ENCODE assay signal across 9 cellular contexts in genomic region chr1:24558902-24559791, GRCh38. TPM values are rescaled to one million over a fixed set of nuclear protein-coding genes. Genes with fewer than 3 reads are reported as not detected.
DNase-seq lines count a peak whose midpoint lies in the region; ATAC-seq, FAIRE-seq and TF ChIP-seq lines count a peak whose summit lies in the region.
"Had no signal": no experiment of that assay in that cellular context is flagged by ENCODE, and none has a peak within 500 bp of the region (broad histone marks: within the 10 kb centered on the region; RNA-seq: fewer than 3 reads in every experiment).

No MANE protein-coding gene starts in this region.

- SMC1A ChIA-PET in GM12878 (lab: Charles Lee; ENCODE audit: uncharacterized antibody, unreplicated experiment): no interaction called here

- TF ChIP-seq CTCF in KMS-11 (conservative IDR thresholded peaks at IDR 0.05; ENCODE audit: low read depth, low read length) (no peak), GM12878 (IDR thresholded peaks at IDR 0.05 in 2 of 3, conservative IDR thresholded peaks at IDR 0.05 in 1 of 3; ENCODE audit: control insufficient read depth in 2 of 3, extremely low read depth in 1 of 3, insufficient read depth in 1 of 3, low read depth in 3 of 3, low read length in 3 of 3) (no peak), testis (IDR thresholded peaks at IDR 0.05) (no peak)

- no peaks in the 10 kb centered on the region for H3K9me3 ChIP-seq in GM12878 (replicated peaks; ENCODE audit: control insufficient read depth, insufficient read depth, low read length)
- H3K9me3 ChIP-seq in testis: no peaks in the 10 kb centered on the region
- no peaks in the 10 kb centered on the region for H3K9me3 ChIP-seq in effector memory CD4-positive, alpha-beta T cell (ENCODE audit: control insufficient read depth, low read length)

- H3K36me3 ChIP-seq in KMS-11 (ENCODE audit: insufficient read depth): no peaks in the 10 kb centered on the region
- no peaks in the 10 kb centered on the region for H3K36me3 ChIP-seq in GM12878 (ENCODE audit: control insufficient read depth in 2 of 2, insufficient read depth in 2 of 2, low read length in 1 of 2)
- H3K36me3 ChIP-seq in testis (ENCODE audit: low read depth, missing control alignments): no peaks in the 10 kb centered on the region
- no peaks in the 10 kb centered on the region for H3K36me3 ChIP-seq in effector memory CD4-positive, alpha-beta T cell (ENCODE audit: control insufficient read depth, insufficient read depth, low read length)

- ATAC-seq in GM12878: peak; percentile 24; the same call in 1 of the 3 replicates

- H3K9ac ChIP-seq in KMS-11: peak overlapping the region; percentile 13
- H3K9ac ChIP-seq in GM12878 (ENCODE audit: control insufficient read depth, insufficient read depth, low read length): no peak overlapping the region

- peak overlapping the region; percentile 48 for H3K4me2 ChIP-seq in KMS-11
- H3K4me2 ChIP-seq in GM12878 (ENCODE audit: control insufficient read depth, insufficient read depth): no peak overlapping the region

- no peak for TF ChIP-seq RAD21 in GM12878 (IDR thresholded peaks at IDR 0.05; ENCODE audit: insufficient read depth, low read depth, low read length)

- RAD21 ChIA-PET in GM12878 (lab: Charles Lee; ENCODE audit: unreplicated experiment): no interaction called here

- CTCF ChIA-PET in GM12878 (lab: Yijun Ruan, JAX): no interaction called here

- POLR2A ChIA-PET in GM12878 (lab: Charles Lee): no interaction called here

- DNase-seq in A172 (ENCODE audit: low spot score) (peak; percentile 89), GM12878 (ENCODE audit: low read depth, low spot score) (no peak), kidney glomerular epithelial cell (lab: John Stamatoyannopoulos, UW) (peak; percentile 89), GM19239 (ENCODE audit: insufficient read length, low spot score) (no peak), testis (no peak), NCI-H446 treated with DMSO at 0.1 percent for 48 hours (lab: John Stamatoyannopoulos, UW) (no peak)
- no peak for DNase-seq in effector memory CD4-positive, alpha-beta T cell

- H3K4me1 ChIP-seq in KMS-11 (ENCODE audit: low read depth, poor library complexity, severe bottlenecking): peaks cover 69% of the 10 kb centered on the region
- H3K4me1 ChIP-seq in GM12878 (ENCODE audit: control insufficient read depth, insufficient read depth, low read length): no peaks in the 10 kb centered on the region
- no peaks in the 10 kb centered on the region for H3K4me1 ChIP-seq in testis
- peaks cover 12% of the 10 kb centered on the region for H3K4me1 ChIP-seq in effector memory CD4-positive, alpha-beta T cell (ENCODE audit: control insufficient read depth, insufficient read depth, low read length, poor library complexity, severe bottlenecking)

- intact Hi-C loops in GM12878 (cut with micrococcal nuclease; ENCODE audit: unreplicated experiment): no loop called here
- intact Hi-C loops in testis (cut with DNase I; ENCODE audit: low total_unique reads): no loop called here

- H3K79me2 ChIP-seq in KMS-11 (ENCODE audit: insufficient read depth, low read depth) (no peaks in the 10 kb centered on the region), GM12878 (ENCODE audit: control insufficient read depth, insufficient read depth, low read length) (no peaks in the 10 kb centered on the region)

- FAIRE-seq in GM12878 (lab: Jason Lieb, UNC): no peak
- no peak for FAIRE-seq in GM19239 (lab: Jason Lieb, UNC)

- H3K4me3 ChIP-seq in KMS-11 (IDR thresholded peaks at IDR 0.05; ENCODE audit: insufficient read depth, low read depth, low read length) (no peak overlapping the region), GM12878 (no peak overlapping the region), testis (no peak overlapping the region)
- H3K4me3 ChIP-seq in effector memory CD4-positive, alpha-beta T cell (ENCODE audit: insufficient read depth, low read depth, low read length, poor library complexity, severe bottlenecking): no peak overlapping the region

- no TSS peak for BruUV-seq in GM12878 (replicated peaks; lab: Mats Ljungman, UMichigan)

- H3K27me3 ChIP-seq in KMS-11 (ENCODE audit: insufficient read depth, low read depth): no peaks in the 10 kb centered on the region
- H3K27me3 ChIP-seq in GM12878 (replicated peaks in 1 of 2; ENCODE audit: control insufficient read depth in 2 of 2, insufficient read depth in 2 of 2, low read length in 1 of 2): peaks cover 8 to 9% of the 10 kb centered on the region in 2 experiments
- H3K27me3 ChIP-seq in testis: no peaks in the 10 kb centered on the region
- H3K27me3 ChIP-seq in effector memory CD4-positive, alpha-beta T cell (replicated peaks; ENCODE audit: control insufficient read depth, insufficient read depth, low read length, poor library complexity, severe bottlenecking): peaks cover 6% of the 10 kb centered on the region

- H4K20me1 ChIP-seq in KMS-11 (ENCODE audit: insufficient read depth): no peaks in the 10 kb centered on the region
- H4K20me1 ChIP-seq in GM12878 (ENCODE audit: control insufficient read depth, insufficient read depth): no peaks in the 10 kb centered on the region

- peak overlapping the region; percentile 16 for H2AFZ ChIP-seq in KMS-11 (ENCODE audit: low read depth)
- H2AFZ ChIP-seq in GM12878 (ENCODE audit: control insufficient read depth, low read depth, low read length): no peak overlapping the region

- in situ Hi-C loops in GM12878 (cut with MboI): no loop called here

- no peak for TF ChIP-seq EP300 in GM12878 (IDR thresholded peaks at IDR 0.05; ENCODE audit: borderline replicate concordance in 1 of 2, control insufficient read depth in 1 of 2, low read depth in 2 of 2, low read length in 2 of 2)

- TF ChIP-seq POLR2A in GM12878 (IDR thresholded peaks at IDR 0.05; ENCODE audit: low read depth, low read length) (no peak), testis (IDR thresholded peaks at IDR 0.05) (no peak)

- WGBS in GM12878 (ENCODE audit: insufficient coverage, insufficient replicate concordance, low lambda C conversion rate, missing lambda C conversion rate): 36% methylated on average over 11 of the region's 12 CpGs
- 52 to 54% methylated on average over 9 to 12 of the region's 12 CpGs for WGBS in testis, 2 donors

- H3K27ac ChIP-seq in KMS-11: peak overlapping the region; percentile 61
- H3K27ac ChIP-seq in GM12878 (ENCODE audit: control insufficient read depth, insufficient read depth): no peak overlapping the region
- no peak overlapping the region for H3K27ac ChIP-seq in testis
- H3K27ac ChIP-seq in effector memory CD4-positive, alpha-beta T cell (ENCODE audit: insufficient read depth, low read length, poor library complexity, severe bottlenecking): no peak overlapping the region

TF ChIP-seq in GM12878, 131 proteins besides CTCF, POLR2A, EP300 and RAD21 (continues in another document):
- TF ChIP-seq FOS (IDR thresholded peaks at IDR 0.05; ENCODE audit: borderline replicate concordance, extremely low read depth, insufficient read length) (no peak), TAF1 (IDR thresholded peaks at IDR 0.05; ENCODE audit: borderline replicate concordance, low read depth, low read length) (no peak), HDGF (IDR thresholded peaks at IDR 0.05) (no peak)

RNA-seq across cellular contexts. Expression of gene NCMAP, which starts 3.3 kb away (rescaled TPM):
- not detected in 2 replicates for total RNA-seq in A172 (2014; rRNA removed; shearing (Covaris generic))
- not detected in 2 replicates for total RNA-seq in GM12878 (2013; cell fraction: nucleolus; rRNA removed)
- total RNA-seq in GM12878 (2014; rRNA removed) (not detected in 2 replicates), GM12878 (2014; rRNA removed; fragmentation: Illumina TruSeq; extraction: Trizol) (not detected in 2 replicates), GM12878 (2021) (not detected in 2 replicates), testis (1 to 10 TPM in 1 of 2 donors, under 1 TPM in 1; 0.24 to 1.1 TPM)
- not detected for polyA plus RNA-seq in GM12878 (2011; ENCODE audit: low read depth)
- polyA plus RNA-seq in GM12878 (2011; rRNA removed) (not detected in 2 replicates), GM12878 (2014; fragmentation: Illumina TruSeq; extraction: Trizol) (not detected in 2 replicates), GM12878 (2014; fragmentation: Nextera tagmentation; extraction: Ambion mirVana) (not detected), GM12878 (2014; rRNA removed) (not detected in 2 replicates), GM12878 (2016; fragmentation: Nextera tagmentation; extraction: Ambion mirVana) (not detected), testis (ENCODE audit: insufficient read depth, low read depth, low replicate concordance) (0.26 TPM)
- not detected in 2 replicates for polyA plus RNA-seq in GM12878 (2011; cell fraction: cytosol; rRNA removed)
- polyA plus RNA-seq in GM12878 (2011; cell fraction: nucleus; rRNA removed): not detected in 2 replicates
- polyA plus RNA-seq in GM12878 (2012): not detected in 2 replicates
- polyA minus RNA-seq in GM12878 (2011; rRNA and poly(A)+ RNA removed): not detected in 2 replicates
- polyA minus RNA-seq in GM12878 (2011; cell fraction: cytosol; rRNA and poly(A)+ RNA removed): not detected in 2 replicates
- not detected in 2 replicates for polyA minus RNA-seq in GM12878 (2011; cell fraction: nucleus; rRNA and poly(A)+ RNA removed)
- total RNA-seq: dermis microvascular lymphatic vessel endothelial cell had no signal

RNA-seq across cellular contexts. Expression of gene RCAN3, which starts 56.5 kb away (rescaled TPM):
- total RNA-seq in A172 (2014; rRNA removed; shearing (Covaris generic)): 8.3 and 8.4 TPM in 2 replicates
- 0.15 TPM in 1 of 2 replicates, not detected in the other for total RNA-seq in GM12878 (2013; cell fraction: nucleolus; rRNA removed)
- 0.06 and 0.11 TPM in 2 replicates for total RNA-seq in GM12878 (2014; rRNA removed)
- not detected in 2 replicates for total RNA-seq in GM12878 (2014; rRNA removed; fragmentation: Illumina TruSeq; extraction: Trizol)
- 0.24 and 0.46 TPM in 2 replicates for total RNA-seq in GM12878 (2021)
- 0.28 TPM for polyA plus RNA-seq in GM12878 (2011; ENCODE audit: low read depth)
- polyA plus RNA-seq in GM12878 (2011; rRNA removed): 0.01 and 0.03 TPM in 2 replicates
- 0.15 TPM in 1 of 2 replicates, not detected in the other for polyA plus RNA-seq in GM12878 (2011; cell fraction: cytosol; rRNA removed)
- polyA plus RNA-seq in GM12878 (2011; cell fraction: nucleus; rRNA removed): not detected in 2 replicates
- polyA plus RNA-seq in GM12878 (2012): 0.46 and 0.56 TPM in 2 replicates
- 0.08 and 0.13 TPM in 2 replicates for polyA plus RNA-seq in GM12878 (2014; fragmentation: Illumina TruSeq; extraction: Trizol)
- polyA plus RNA-seq in GM12878 (2014; fragmentation: Nextera tagmentation; extraction: Ambion mirVana): under 1 TPM; 0.02 TPM
- not detected in 2 replicates for polyA plus RNA-seq in GM12878 (2014; rRNA removed)
- polyA plus RNA-seq in GM12878 (2016; fragmentation: Nextera tagmentation; extraction: Ambion mirVana): under 1 TPM in 1 of 2 experiments, not detected in 1; 0.33 TPM
- not detected in 2 replicates for polyA minus RNA-seq in GM12878 (2011; rRNA and poly(A)+ RNA removed)
- polyA minus RNA-seq in GM12878 (2011; cell fraction: cytosol; rRNA and poly(A)+ RNA removed): not detected in 2 replicates
- not detected in 2 replicates for polyA minus RNA-seq in GM12878 (2011; cell fraction: nucleus; rRNA and poly(A)+ RNA removed)
- total RNA-seq in testis: 1 to 10 TPM; 7.9 to 8.0 TPM
- 4.2 TPM for polyA plus RNA-seq in testis (ENCODE audit: insufficient read depth, low read depth, low replicate concordance)

Comparison
In these comparisons a context has a peak if more than half of its experiments do, and no peak if none do; other contexts are left out.
1. DNase-seq: peak in A172 (single experiment) and kidney glomerular epithelial cell (single experiment); none in GM12878 (single experiment), GM19239 (single experiment), testis (single experiment), effector memory CD4-positive, alpha-beta T cell (0 of 3) and NCI-H446 treated with DMSO at 0.1 percent for 48 hours (single experiment).